ENCODE assay signal across 9 cellular contexts in the genomic region with DNA sequence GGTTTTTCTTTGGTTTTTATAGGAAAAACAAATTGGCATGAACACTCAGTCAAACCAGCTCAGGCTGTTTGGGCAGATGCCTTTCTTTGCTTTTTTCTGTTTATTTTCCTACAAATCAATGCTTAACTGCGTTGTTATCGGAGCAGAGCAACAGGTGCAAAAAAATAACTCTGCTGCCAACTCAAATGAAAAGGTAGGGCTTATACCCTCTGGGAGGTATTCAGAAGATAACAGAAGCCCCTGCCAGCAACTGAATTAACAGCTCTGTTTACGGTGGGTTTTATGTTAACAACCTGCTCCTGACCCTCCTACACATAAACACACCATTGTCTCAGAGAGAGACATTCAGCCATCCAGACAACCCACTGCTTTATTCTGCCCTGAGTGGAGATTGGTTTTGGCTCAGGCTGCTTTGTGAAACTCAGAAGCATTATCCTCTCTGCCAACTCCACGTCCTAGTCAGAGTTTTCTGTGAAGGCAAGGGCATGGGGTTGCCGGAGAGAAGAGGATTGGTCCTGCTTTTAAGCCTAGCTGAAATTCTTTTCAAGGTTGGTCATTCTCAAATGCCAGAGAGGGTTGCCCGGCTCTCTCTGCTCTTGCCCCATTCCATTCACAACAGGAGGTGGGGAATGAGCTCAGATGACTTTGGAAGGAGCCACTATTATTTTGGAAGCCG. TPM values are rescaled to one million over a fixed set of nuclear protein-coding genes. Genes with fewer than 3 reads are reported as not detected.
A peak's percentile ranks its signal among the peaks of the same experiment; 100 is the strongest.
DNase-seq lines count a peak whose midpoint lies in the region; ATAC-seq, FAIRE-seq and TF ChIP-seq lines count a peak whose summit lies in the region.
"Had no signal": no experiment of that assay in that cellular context is flagged by ENCODE, and none has a peak within 500 bp of the region (broad histone marks: within the 10 kb centered on the region; RNA-seq: fewer than 3 reads in every experiment).

No MANE protein-coding gene starts in this region.

- no peaks in the 10 kb centered on the region for H3K9me3 ChIP-seq in testis

- peak; percentile 19 for DNase-seq in ELF-1 (ENCODE audit: low read depth, low spot score)
- peak; percentile 93 for DNase-seq in NCI-H748 treated with DMSO at 0.1 percent for 48 hours (lab: John Stamatoyannopoulos, UW)
- peak; percentile 12 to 19 for DNase-seq in frontal cortex (ENCODE audit: low spot score in 2 of 2)
- peak; percentile 97 for DNase-seq in pons (ENCODE audit: low spot score)
- DNase-seq in MV-4-11 (lab: John Stamatoyannopoulos, UW) = no peak
- DNase-seq in testis = no peak
- DNase-seq in HTR-8/SVneo (ENCODE audit: insufficient read length, low spot score) = no peak
- DNase-seq: T-helper 17 cell had no signal

- no peak for TF ChIP-seq POLR2A in testis (IDR thresholded peaks at IDR 0.05)

- intact Hi-C loops in testis (cut with DNase I; ENCODE audit: low total_unique reads) = no loop called here

- H3K36me3 ChIP-seq in testis (ENCODE audit: low read depth, missing control alignments) = no peaks in the 10 kb centered on the region

- H3K4me1 ChIP-seq in testis = no peaks in the 10 kb centered on the region

- FAIRE-seq in frontal cortex (lab: Jason Lieb, UNC) = no peak
- FAIRE-seq in HTR-8/SVneo (lab: Jason Lieb, UNC) = no peak

- no peak for ATAC-seq in GM19351 (IDR thresholded peaks at IDR 0.05; ENCODE audit: unreplicated experiment)
- ATAC-seq: T-helper 17 cell had no signal

- WGBS in testis, 2 donors = 53 to 61% methylated on average over 7 of the region's 7 CpGs

- no peak overlapping the region for H3K27ac ChIP-seq in testis

- H3K27me3 ChIP-seq in testis = no peaks in the 10 kb centered on the region

- TF ChIP-seq CTCF in testis (IDR thresholded peaks at IDR 0.05) = no peak

- no peak overlapping the region for H3K4me3 ChIP-seq in testis

RNA-seq across cellular contexts. Expression of a gene that starts 11.3 kb away (rescaled TPM):
- total RNA-seq in frontal cortex = 0.41 TPM
- 1 to 10 TPM in 1 of 2 donors, under 1 TPM in 1; 0.24 to 1.1 TPM for total RNA-seq in testis
- 3.5 TPM for polyA plus RNA-seq in testis (ENCODE audit: insufficient read depth, low read depth, low replicate concordance)

Comparison
In these comparisons a context has a peak if more than half of its experiments do, and no peak if none do; other contexts are left out.
1. DNase-seq: peak in ELF-1 (single experiment), NCI-H748 treated with DMSO at 0.1 percent for 48 hours (single experiment), frontal cortex (2 of 2) and pons (single experiment); none in MV-4-11 (single experiment), testis (single experiment) and HTR-8/SVneo (single experiment).